ENCODE assay signal across 30 cellular contexts in the genomic region with DNA sequence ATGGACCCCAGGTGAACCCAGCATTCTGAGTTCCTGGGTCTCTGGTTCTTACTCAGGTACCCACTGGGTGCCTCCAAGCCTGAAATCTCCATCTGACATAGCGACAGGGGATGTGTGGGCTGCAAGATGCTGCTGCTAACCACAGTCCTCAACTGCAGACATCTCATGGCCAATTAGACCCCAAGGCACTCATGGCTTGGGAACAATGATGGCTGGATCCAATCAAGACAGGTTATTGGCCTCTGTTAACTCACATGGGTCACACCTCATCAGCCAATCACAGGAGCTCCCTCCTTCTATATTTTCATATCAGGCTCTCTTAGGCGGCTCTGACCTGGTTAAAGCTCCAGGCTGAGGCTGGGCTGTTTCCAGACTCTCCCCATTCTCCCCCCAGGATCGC. TPM values are rescaled to one million over a fixed set of nuclear protein-coding genes. Genes with fewer than 3 reads are reported as not detected.
DNase-seq lines count a peak whose midpoint lies in the region; ATAC-seq, FAIRE-seq and TF ChIP-seq lines count a peak whose summit lies in the region.
"Had no signal": no experiment of that assay in that cellular context is flagged by ENCODE, and none has a peak within 500 bp of the region (broad histone marks: within the 10 kb centered on the region; RNA-seq: fewer than 3 reads in every experiment).

No MANE protein-coding gene starts in this region.

- H3K4me2 ChIP-seq in BLaER1 treated with 17β-estradiol and CSF1 and Interleukin-3, amounts not matched to agents 10 nM and 100 nM = peak overlapping the region; percentile 52 to 82 (median 74)
- no peak overlapping the region for H3K4me2 ChIP-seq in astrocyte (ENCODE audit: low read length)
- no peak overlapping the region for H3K4me2 ChIP-seq in neural progenitor cell
- H3K4me2 ChIP-seq: hepatocyte had no signal

- peak overlapping the region; percentile 51 for H3K4me3 Mint-ChIP-seq in astrocyte (ENCODE audit: unreplicated experiment)
- no peak overlapping the region for H3K4me3 Mint-ChIP-seq in neural progenitor cell
- H3K4me3 Mint-ChIP-seq in activated T-cell treated with anti-CD3 and anti-CD28 coated beads, Interleukin-2, amount 50 U/mL, for 4 hours = no peak overlapping the region
- H3K4me3 Mint-ChIP-seq: GM23338, memory B cell had no signal

- H3F3A ChIP-seq in neural progenitor cell (ENCODE audit: low read depth) = peaks cover 67% of the 10 kb centered on the region

- H3K36me3 Mint-ChIP-seq in astrocyte (ENCODE audit: low read depth, unreplicated experiment) (no peaks in the 10 kb centered on the region), neural progenitor cell (no peaks in the 10 kb centered on the region)
- no peaks in the 10 kb centered on the region for H3K36me3 Mint-ChIP-seq in activated T-cell treated with anti-CD3 and anti-CD28 coated beads, Interleukin-2, amount 50 U/mL, for 4 hours (ENCODE audit: insufficient read depth)
- H3K36me3 Mint-ChIP-seq: memory B cell had no signal

- H3K79me2 ChIP-seq in astrocyte (ENCODE audit: insufficient read depth, low read length) (no peaks in the 10 kb centered on the region), neural progenitor cell (ENCODE audit: low read depth) (no peaks in the 10 kb centered on the region)
- H3K79me2 ChIP-seq: hepatocyte had no signal

- H3K27me3 ChIP-seq in BLaER1 treated with 17β-estradiol and CSF1 and Interleukin-3, amounts not matched to agents 10 nM and 100 nM = peaks cover 0 to 9% (median 0%) of the 10 kb centered on the region in 11 experiments; a peak in 2 of 22 replicates
- no peaks in the 10 kb centered on the region for H3K27me3 ChIP-seq in astrocyte (ENCODE audit: insufficient read depth, low read length)
- peaks cover 8% of the 10 kb centered on the region for H3K27me3 ChIP-seq in neural progenitor cell
- H3K27me3 ChIP-seq: adrenal gland, hepatocyte, pancreas had no signal

- no peak overlapping the region for H3K4me3 ChIP-seq in BLaER1 treated with 17β-estradiol and CSF1 and Interleukin-3, amounts not matched to agents 10 nM and 100 nM
- no peak overlapping the region for H3K4me3 ChIP-seq in astrocyte (ENCODE audit: insufficient read depth, low read depth, low read length)
- H3K4me3 ChIP-seq in neural progenitor cell = no peak overlapping the region
- H3K4me3 ChIP-seq: adrenal gland, colonic mucosa, esophagus squamous epithelium, gastrocnemius medialis, GM23338, hepatocyte, pancreas had no signal

- DNase-seq in G401 (ENCODE audit: low spot score) = peak; percentile 18
- no peak for DNase-seq in astrocyte (ENCODE audit: low read depth)
- no peak for DNase-seq in neural progenitor cell (ENCODE audit: low spot score)
- DNase-seq in activated T-cell treated with anti-CD3 and anti-CD28 coated beads, Interleukin-2, amount 50 U/mL, for 4 hours = no peak
- DNase-seq in dermis blood vessel endothelial cell = no peak
- DNase-seq: activated CD8-positive, alpha-beta memory T cell treated with anti-CD3 and anti-CD28 coated beads, Interleukin-2, amount 50 U/mL, for 4 hours; activated effector memory CD4-positive, alpha-beta T cell treated with Interleukin-2 at 50 U/mL for 16 hours; colonic mucosa; DMS53; esophagus squamous epithelium; gastrocnemius medialis; GF-D8; NCI-H1105 treated with DMSO at 0.1 percent for 48 hours; NCI-H2081 treated with DMSO at 0.1 percent for 48 hours; NCI-H446 treated with DMSO at 0.1 percent for 48 hours; pancreas; right cardiac atrium; stimulated activated CD4-positive, alpha-beta T cell treated with anti-CD3 and anti-CD28 coated beads, Interleukin-12 subunit alpha, Interleukin-12 subunit beta, amount 100 ng/mL, for 4 hours; stimulated activated CD4-positive, alpha-beta T cell treated with anti-CD3 and anti-CD28 coated beads, Interleukin-4, amount 100 ng/mL, for 24 hours; stimulated activated naive CD4-positive, alpha-beta T cell treated with Interleukin-2 at 50 U/mL for 16 hours; WERI-Rb-1 had no signal

- H3K9me3 Mint-ChIP-seq in astrocyte (ENCODE audit: unreplicated experiment) (peaks cover 4% of the 10 kb centered on the region), neural progenitor cell (peaks cover 3% of the 10 kb centered on the region)
- no peaks in the 10 kb centered on the region for H3K9me3 Mint-ChIP-seq in activated T-cell treated with anti-CD3 and anti-CD28 coated beads, Interleukin-2, amount 50 U/mL, for 4 hours
- H3K9me3 Mint-ChIP-seq: memory B cell had no signal

- no peaks in the 10 kb centered on the region for H3K36me3 ChIP-seq in BLaER1 treated with 17β-estradiol and CSF1 and Interleukin-3, amounts not matched to agents 10 nM and 100 nM
- no peaks in the 10 kb centered on the region for H3K36me3 ChIP-seq in astrocyte (ENCODE audit: insufficient read depth, low read length)
- H3K36me3 ChIP-seq in neural progenitor cell = no peaks in the 10 kb centered on the region
- H3K36me3 ChIP-seq: adrenal gland, colonic mucosa, esophagus squamous epithelium, gastrocnemius medialis, pancreas, WERI-Rb-1 had no signal

- H3K9ac ChIP-seq in BLaER1 treated with 17β-estradiol and CSF1 and Interleukin-3, amounts not matched to agents 10 nM and 100 nM = peak overlapping the region in 1 of 11 experiments; percentile 29; a peak in 1 of 22 replicates
- H3K9ac ChIP-seq in astrocyte (ENCODE audit: low read length) (no peak overlapping the region), neural progenitor cell (no peak overlapping the region)

- peak overlapping the region in 1 of 11 experiments; percentile 17; a peak in 1 of 22 replicates for H3K27ac ChIP-seq in BLaER1 treated with 17β-estradiol and CSF1 and Interleukin-3, amounts not matched to agents 10 nM and 100 nM
- H3K27ac ChIP-seq in astrocyte (ENCODE audit: low read depth, low read length) (no peak overlapping the region), neural progenitor cell (no peak overlapping the region)
- H3K27ac ChIP-seq: adrenal gland, colonic mucosa, esophagus squamous epithelium, gastrocnemius medialis, hepatocyte, HL-60, pancreas, RWPE1, WERI-Rb-1 had no signal

- H3K27ac Mint-ChIP-seq in astrocyte (ENCODE audit: unreplicated experiment) (peak overlapping the region; percentile 5), neural progenitor cell (peak overlapping the region; percentile 74)
- H3K27ac Mint-ChIP-seq: GM23338, memory B cell had no signal

- H2AFZ ChIP-seq in astrocyte (ENCODE audit: low read depth, low read length) (no peak overlapping the region), neural progenitor cell (replicated peaks) (peak overlapping the region; percentile 3)
- H2AFZ ChIP-seq: hepatocyte had no signal

- H3K4me1 Mint-ChIP-seq in astrocyte (ENCODE audit: low read depth, unreplicated experiment) (peaks cover 40% of the 10 kb centered on the region), neural progenitor cell (peaks cover 62% of the 10 kb centered on the region)
- H3K4me1 Mint-ChIP-seq in activated T-cell treated with anti-CD3 and anti-CD28 coated beads, Interleukin-2, amount 50 U/mL, for 4 hours (ENCODE audit: low read depth) = peaks cover 24% of the 10 kb centered on the region

- H4K20me1 ChIP-seq in BLaER1 treated with 17β-estradiol and CSF1 and Interleukin-3, amounts not matched to agents 10 nM and 100 nM = no peaks in the 10 kb centered on the region
- H4K20me1 ChIP-seq in astrocyte (ENCODE audit: insufficient read depth, low read length) (no peaks in the 10 kb centered on the region), neural progenitor cell (ENCODE audit: low read depth) (no peaks in the 10 kb centered on the region)

- H3K27me3 Mint-ChIP-seq in astrocyte (ENCODE audit: low read depth, unreplicated experiment) (no peaks in the 10 kb centered on the region), neural progenitor cell (ENCODE audit: insufficient read depth, low read depth) (peaks cover 10% of the 10 kb centered on the region)
- H3K27me3 Mint-ChIP-seq in activated T-cell treated with anti-CD3 and anti-CD28 coated beads, Interleukin-2, amount 50 U/mL, for 4 hours (ENCODE audit: low read depth) = peaks cover 23% of the 10 kb centered on the region

- ATAC-seq in GM21723 (IDR thresholded peaks at IDR 0.05; ENCODE audit: unreplicated experiment) = no peak
- no peak for ATAC-seq in activated T-cell treated with anti-CD3 and anti-CD28 coated beads, Interleukin-2, amount 50 U/mL, for 4 hours
- ATAC-seq: gastrocnemius medialis, GM23338, pancreas, right cardiac atrium had no signal

- H3K9me3 ChIP-seq in BLaER1 treated with 17β-estradiol and CSF1 and Interleukin-3, amounts not matched to agents 10 nM and 100 nM (replicated peaks in 1 of 11) = no peaks in the 10 kb centered on the region
- H3K9me3 ChIP-seq in astrocyte (ENCODE audit: insufficient read depth, low read depth, low read length) = no peaks in the 10 kb centered on the region
- no peaks in the 10 kb centered on the region for H3K9me3 ChIP-seq in neural progenitor cell (ENCODE audit: low read depth)
- H3K9me3 ChIP-seq: adrenal gland, colonic mucosa, gastrocnemius medialis, pancreas had no signal

- FAIRE-seq in astrocyte (lab: Jason Lieb, UNC) = no peak
- FAIRE-seq: bronchial epithelial cell, pancreas had no signal

- peaks cover 47 to 98% (median 90%) of the 10 kb centered on the region in 10 experiments for H3K4me1 ChIP-seq in BLaER1 treated with 17β-estradiol and CSF1 and Interleukin-3, amounts not matched to agents 10 nM and 100 nM
- H3K4me1 ChIP-seq in astrocyte (ENCODE audit: insufficient read depth, low read length) = peaks cover 23% of the 10 kb centered on the region
- H3K4me1 ChIP-seq in neural progenitor cell = peaks cover 48% of the 10 kb centered on the region

- TF ChIP-seq CTCF in astrocyte (IDR thresholded peaks at IDR 0.05; ENCODE audit: insufficient read depth, low read depth, low read length) (no peak), neural progenitor cell (IDR thresholded peaks at IDR 0.05) (no peak)

- in situ Hi-C loops in G401 (cut with HindIII; ENCODE audit: low sequenced_read_pairs) = no loop called here

RNA-seq across cellular contexts. Expression of gene CXXC5, which starts 57.0 kb away (rescaled TPM):
- 280 and 322 TPM in 2 replicates for total RNA-seq in G401 (2014; rRNA removed; shearing (Covaris generic))
- total RNA-seq in astrocyte = 151 and 185 TPM in 2 replicates
- 17.2 and 25.6 TPM in 2 replicates for total RNA-seq in neural progenitor cell (ENCODE audit: low replicate concordance)
- total RNA-seq in activated T-cell treated with anti-CD3 and anti-CD28 coated beads, Interleukin-2, amount 50 U/mL, for 4 hours = 1 to 10 TPM; 1.2 to 3.3 (median 1.4) TPM
- 29.6 and 36.1 TPM in 2 replicates for total RNA-seq in dermis blood vessel endothelial cell

Comparison
In these comparisons a context has a peak if more than half of its experiments do, and no peak if none do; other contexts are left out.
1. H3K4me2 ChIP-seq: peak in BLaER1 treated with 17β-estradiol and CSF1 and Interleukin-3, amounts not matched to agents 10 nM and 100 nM (11 of 11); none in astrocyte (single experiment) and neural progenitor cell (single experiment).